ENCODE assay signal across 8 cellular contexts in the genomic region with DNA sequence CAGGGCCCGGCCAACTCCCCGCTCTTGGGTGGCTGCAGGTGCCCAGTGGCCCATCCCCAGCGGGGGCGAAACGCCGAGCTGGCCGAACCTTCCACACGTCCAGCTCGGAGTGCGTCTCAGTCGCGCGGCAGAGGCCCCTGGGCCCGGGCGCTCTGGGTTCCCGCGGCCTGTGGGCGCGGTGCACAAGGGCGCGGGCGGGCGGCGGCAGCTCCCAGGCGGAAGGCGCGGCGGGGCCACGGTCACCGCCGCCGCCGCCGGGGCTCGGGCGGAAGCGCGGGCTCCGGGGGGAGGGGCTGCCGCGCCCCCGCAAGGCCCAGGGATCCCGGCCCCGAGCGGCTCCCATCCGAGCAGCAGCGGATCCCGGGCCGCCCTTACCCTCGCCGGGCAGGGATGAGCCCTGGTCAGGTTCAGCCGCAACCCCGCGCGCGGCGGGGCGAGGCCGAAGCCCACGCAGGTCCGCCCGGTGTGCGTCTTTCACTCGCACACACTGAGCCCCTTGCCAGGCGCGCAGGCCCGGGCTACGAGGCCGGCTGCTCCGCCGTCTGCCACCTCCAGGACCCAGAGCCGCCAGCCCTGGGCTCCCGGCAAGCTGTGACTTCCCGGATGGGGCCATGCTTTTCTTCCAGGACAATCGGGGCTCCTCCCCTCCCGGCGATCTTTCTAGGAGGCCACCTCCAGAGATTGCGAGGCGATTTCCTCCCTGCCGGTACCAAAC.
DNase-seq lines count a peak whose midpoint lies in the region; ATAC-seq lines count a peak whose summit lies in the region.

No MANE protein-coding gene starts in this region.

- peak; percentile 34 for DNase-seq in NCI-H2029 (lab: John Stamatoyannopoulos, UW)
- DNase-seq in NCI-H2029 treated with DMSO at 0.1 percent for 48 hours (lab: John Stamatoyannopoulos, UW), result no peak
- DNase-seq in NCI-H1105 (lab: John Stamatoyannopoulos, UW), result peak; percentile 27
- peak; percentile 38 for DNase-seq in UCSD-AML1 (lab: John Stamatoyannopoulos, UW; ENCODE audit: unreplicated experiment)
- peak; percentile 74 for DNase-seq in T47D (ENCODE audit: low read depth in 1 of 2, low spot score in 1 of 2)
- DNase-seq in skeletal muscle cell (ENCODE audit: low read depth), result no peak

- no peaks in the 10 kb centered on the region for H3K9me3 ChIP-seq in iPS-18c (ENCODE audit: control insufficient read depth, insufficient read depth, low read length)

- peak; percentile 65 for ATAC-seq in HG02571 (IDR thresholded peaks at IDR 0.05; ENCODE audit: unreplicated experiment)

- in situ Hi-C loops in T47D (cut with HindIII; ENCODE audit: low pct_unique_long_range_greater_than_20kb, low sequenced_read_pairs), result no loop called here

- H3K4me3 ChIP-seq in iPS-18c (ENCODE audit: insufficient read depth, low read depth, low read length) (peak overlapping the region; percentile 66), skeletal muscle cell (ENCODE audit: low read depth, low read length) (peak overlapping the region; percentile 80)

Comparison
In these comparisons a context has a peak if more than half of its experiments do, and no peak if none do; other contexts are left out.
1. DNase-seq: peak in NCI-H2029 (single experiment), NCI-H1105 (single experiment), UCSD-AML1 (single experiment) and T47D (2 of 2); none in NCI-H2029 treated with DMSO at 0.1 percent for 48 hours (single experiment) and skeletal muscle cell (single experiment).